ENCODE assay signal across 1 cellular context in genomic region chr14:104722938-104723650, GRCh38.
A peak's percentile ranks its signal among the peaks of the same experiment; 100 is the strongest.
TF ChIP-seq lines count a peak whose summit lies in the region.

No MANE protein-coding gene starts in this region.

TF ChIP-seq in HepG2, 621 proteins besides CTCF, POLR2A, EP300 and RAD21 (continues in another document):
- TF ChIP-seq TCF12 (IDR thresholded peaks at IDR 0.05) (no peak), TCF12 (CRISPR knock-in tag; IDR thresholded peaks at IDR 0.05) (no peak), ZBTB14 (CRISPR knock-in tag; IDR thresholded peaks at IDR 0.05) (no peak), CHD2 (IDR thresholded peaks at IDR 0.05; ENCODE audit: low read depth, low read length) (no peak), ZBTB7A (CRISPR knock-in tag; IDR thresholded peaks at IDR 0.05) (no peak), MTERF4 (CRISPR knock-in tag; IDR thresholded peaks at IDR 0.05) (peak; percentile 47; the same call in 1 of the 2 replicates), ETV5 (CRISPR knock-in tag; IDR thresholded peaks at IDR 0.05; ENCODE audit: borderline replicate concordance) (no peak; the same call in 1 of the 2 replicates), ZNF709 (CRISPR knock-in tag; IDR thresholded peaks at IDR 0.05) (no peak; the same call in 1 of the 2 replicates), ZBTB34 (CRISPR knock-in tag; IDR thresholded peaks at IDR 0.05) (no peak), MTF2 (CRISPR knock-in tag; IDR thresholded peaks at IDR 0.05; ENCODE audit: borderline replicate concordance) (no peak), TSC22D2 (CRISPR knock-in tag; IDR thresholded peaks at IDR 0.05; ENCODE audit: borderline replicate concordance) (no peak), TRIM24 (CRISPR knock-in tag; IDR thresholded peaks at IDR 0.05) (no peak), SATB2 (CRISPR knock-in tag; IDR thresholded peaks at IDR 0.05) (no peak), ZC3H4 (CRISPR knock-in tag; IDR thresholded peaks at IDR 0.05; ENCODE audit: borderline replicate concordance) (no peak), ZNF775 (CRISPR knock-in tag; IDR thresholded peaks at IDR 0.05; ENCODE audit: borderline replicate concordance) (no peak), MTF1 (CRISPR knock-in tag; IDR thresholded peaks at IDR 0.05) (no peak), ZNF317 (CRISPR knock-in tag; IDR thresholded peaks at IDR 0.05) (no peak), ZNF800 (CRISPR knock-in tag; IDR thresholded peaks at IDR 0.05) (no peak; the same call in 1 of the 2 replicates), ZNF564 (CRISPR knock-in tag; IDR thresholded peaks at IDR 0.05) (no peak), CEBPZ (IDR thresholded peaks at IDR 0.05; ENCODE audit: low read length) (no peak), ZNF839 (CRISPR knock-in tag; IDR thresholded peaks at IDR 0.05; ENCODE audit: borderline replicate concordance) (no peak), SP140L (CRISPR knock-in tag; IDR thresholded peaks at IDR 0.05; ENCODE audit: borderline replicate concordance) (no peak), ARID4A (CRISPR knock-in tag; IDR thresholded peaks at IDR 0.05; ENCODE audit: borderline replicate concordance) (no peak), NBN (conservative IDR thresholded peaks at IDR 0.05) (no peak), MTA1 (CRISPR knock-in tag; IDR thresholded peaks at IDR 0.05; ENCODE audit: borderline replicate concordance) (0 out of 2 replicates have a peak, but pooled peaks have one; percentile 73), ZBTB2 (CRISPR knock-in tag; IDR thresholded peaks at IDR 0.05; ENCODE audit: low read depth) (no peak), CBX2 (IDR thresholded peaks at IDR 0.05; ENCODE audit: low read depth, low read length) (no peak), CBX2 (CRISPR knock-in tag; IDR thresholded peaks at IDR 0.05; ENCODE audit: low read depth) (no peak), HNF4G (IDR thresholded peaks at IDR 0.05; ENCODE audit: borderline replicate concordance, low read depth, low read length) (no peak), HNF4G (CRISPR knock-in tag; IDR thresholded peaks at IDR 0.05; ENCODE audit: borderline replicate concordance, low read depth) (no peak), SNRNP70 (IDR thresholded peaks at IDR 0.05; ENCODE audit: low read depth, low read length) (no peak), THAP8 (CRISPR knock-in tag; IDR thresholded peaks at IDR 0.05; ENCODE audit: borderline replicate concordance) (no peak), ZNF691 (CRISPR knock-in tag; IDR thresholded peaks at IDR 0.05; ENCODE audit: borderline replicate concordance, low read depth) (0 out of 2 replicates have a peak, but pooled peaks have one; percentile 27), ZNF496 (CRISPR knock-in tag; IDR thresholded peaks at IDR 0.05; ENCODE audit: insufficient replicate concordance) (no peak), POGK (CRISPR knock-in tag; conservative IDR thresholded peaks at IDR 0.05) (no peak), ARID2 (CRISPR knock-in tag; IDR thresholded peaks at IDR 0.05; ENCODE audit: borderline replicate concordance) (no peak), TOPORS (CRISPR knock-in tag; IDR thresholded peaks at IDR 0.05) (no peak), EHMT2 (IDR thresholded peaks at IDR 0.05; ENCODE audit: borderline replicate concordance, low read depth, low read length) (no peak), ZBTB26 (CRISPR knock-in tag; IDR thresholded peaks at IDR 0.05; ENCODE audit: borderline replicate concordance) (no peak), ZNF652 (CRISPR knock-in tag; IDR thresholded peaks at IDR 0.05; ENCODE audit: borderline replicate concordance, low read depth) (no peak), ZNF225 (CRISPR knock-in tag; IDR thresholded peaks at IDR 0.05) (no peak)
